Comparison of ENCODE assay signal across 10 cellular contexts in the genomic region with DNA sequence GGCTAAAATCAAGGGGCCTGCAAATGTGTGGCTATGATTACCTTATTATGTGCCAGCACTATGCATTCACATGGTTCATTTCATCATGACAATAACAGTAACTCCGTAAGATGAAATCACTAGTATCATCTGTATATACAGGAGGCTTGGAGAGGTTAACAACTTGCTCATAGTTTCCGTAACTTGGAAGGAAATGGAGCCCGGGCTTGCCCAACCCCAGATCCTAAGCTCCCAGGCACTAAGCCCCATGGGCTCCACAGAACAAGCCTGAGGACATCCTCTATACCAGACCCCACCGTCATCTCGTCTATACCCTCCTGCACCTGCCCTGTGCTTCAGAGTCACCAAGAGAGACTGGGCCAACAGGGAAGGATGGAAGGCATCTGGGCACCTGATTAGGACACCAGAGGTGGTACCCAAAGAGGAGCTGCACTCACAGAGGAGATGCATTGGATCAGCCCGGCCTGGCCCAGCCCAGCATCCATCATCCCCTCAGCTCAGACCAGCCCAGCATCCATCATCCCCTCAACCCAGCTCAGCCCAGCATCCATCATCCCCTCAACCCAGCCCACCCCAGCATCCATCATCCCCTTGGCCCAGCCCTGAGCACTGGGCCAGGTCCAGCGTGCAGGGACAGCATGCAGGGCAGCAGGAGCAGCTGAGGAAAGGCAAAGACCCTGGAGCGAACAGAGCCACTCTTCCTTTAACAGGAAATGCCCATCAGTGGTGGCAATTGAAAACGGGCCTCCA. TPM values are rescaled to one million over a fixed set of nuclear protein-coding genes. Genes with fewer than 3 reads are reported as not detected.
DNase-seq lines count a peak whose midpoint lies in the region; ATAC-seq and TF ChIP-seq lines count a peak whose summit lies in the region.
"Had no signal": no experiment of that assay in that cellular context is flagged by ENCODE, and none has a peak within 500 bp of the region (broad histone marks: within the 10 kb centered on the region; RNA-seq: fewer than 3 reads in every experiment).

No MANE protein-coding gene starts in this region.

- H3K4me1 Mint-ChIP-seq in activated naive CD4-positive, alpha-beta T cell treated with anti-CD3 and anti-CD28 coated beads, Interleukin-2, amount 10 ng/mL, durations not matched to agents 7 days and 5 days: peaks cover 91% of the 10 kb centered on the region
- H3K4me1 Mint-ChIP-seq in activated naive CD4-positive, alpha-beta T cell treated with anti-CD3 and anti-CD28 coated beads, Interleukin-2, amount 50 U/mL, for 24 hours: peaks cover 92% of the 10 kb centered on the region

- H3K4me1 ChIP-seq in mucosa of rectum (ENCODE audit: control insufficient read depth in 2 of 2, insufficient read depth in 2 of 2, low read length in 2 of 2) (peaks cover 68 to 80% of the 10 kb centered on the region in 2 donors), upper lobe of left lung (peaks cover 85 to 93% (median 90%) of the 10 kb centered on the region in 4 donors), mucosa of descending colon (ENCODE audit: low read depth) (peaks cover 78% of the 10 kb centered on the region)

- no peaks in the 10 kb centered on the region for H3K27me3 ChIP-seq in mucosa of rectum (ENCODE audit: control insufficient read depth in 2 of 2, insufficient read depth in 2 of 2, low read length in 2 of 2)
- no peaks in the 10 kb centered on the region for H3K27me3 ChIP-seq in upper lobe of left lung
- H3K27me3 ChIP-seq: dorsolateral prefrontal cortex had no signal

- TF ChIP-seq POLR2A in upper lobe of left lung (IDR thresholded peaks at IDR 0.05): no peak

- no peak for ATAC-seq in upper lobe of left lung (ENCODE audit: low FRiP score in 2 of 2)
- no peak for ATAC-seq in mucosa of descending colon

- peak overlapping the region; percentile 57 for H3K27ac Mint-ChIP-seq in activated naive CD4-positive, alpha-beta T cell treated with anti-CD3 and anti-CD28 coated beads, Interleukin-2, amount 10 ng/mL, durations not matched to agents 7 days and 5 days
- H3K27ac Mint-ChIP-seq in activated naive CD4-positive, alpha-beta T cell treated with anti-CD3 and anti-CD28 coated beads, Interleukin-2, amount 50 U/mL, for 24 hours: peak overlapping the region; percentile 82

- no peak for TF ChIP-seq CTCF in upper lobe of left lung (IDR thresholded peaks at IDR 0.05)
- TF ChIP-seq CTCF in mucosa of descending colon (IDR thresholded peaks at IDR 0.05): no peak

- CTCF ChIA-PET in activated naive CD4-positive, alpha-beta T cell treated with anti-CD3 and anti-CD28 coated beads, Interleukin-2, amount 10 ng/mL, durations not matched to agents 7 days and 5 days (lab: Charles Lee): interaction anchor here (1.0 kb wide), 1 partner anchor 79 kb away, joined by 3 read pairs; no protein-coding TSS in a partner anchor

- TF ChIP-seq EP300 in upper lobe of left lung (IDR thresholded peaks at IDR 0.05): no peak

- no peaks in the 10 kb centered on the region for H3K27me3 Mint-ChIP-seq in activated naive CD4-positive, alpha-beta T cell treated with anti-CD3 and anti-CD28 coated beads, Interleukin-2, amount 10 ng/mL, durations not matched to agents 7 days and 5 days
- H3K27me3 Mint-ChIP-seq in activated naive CD4-positive, alpha-beta T cell treated with anti-CD3 and anti-CD28 coated beads, Interleukin-2, amount 50 U/mL, for 24 hours: no peaks in the 10 kb centered on the region

- peak; percentile 16 for DNase-seq in activated naive CD4-positive, alpha-beta T cell treated with anti-CD3 and anti-CD28 coated beads, Interleukin-2, amount 10 ng/mL, durations not matched to agents 7 days and 5 days
- DNase-seq in activated naive CD4-positive, alpha-beta T cell (lab: John Stamatoyannopoulos, UW): no peak
- DNase-seq in upper lobe of left lung: peak in 1 of 2 donors; percentile 17
- no peak for DNase-seq in occipital lobe (lab: John Stamatoyannopoulos, UW)
- DNase-seq in GM19238 (ENCODE audit: insufficient read length, low spot score): no peak
- DNase-seq in mucosa of descending colon: no peak
- DNase-seq: DMS53 had no signal

- H3K4me3 ChIP-seq in mucosa of rectum (ENCODE audit: low read length in 2 of 2) (no peak overlapping the region), upper lobe of left lung (no peak overlapping the region), mucosa of descending colon (no peak overlapping the region)
- H3K4me3 ChIP-seq: dorsolateral prefrontal cortex had no signal

- no peak overlapping the region for H3K4me3 Mint-ChIP-seq in activated naive CD4-positive, alpha-beta T cell treated with anti-CD3 and anti-CD28 coated beads, Interleukin-2, amount 10 ng/mL, durations not matched to agents 7 days and 5 days
- no peak overlapping the region for H3K4me3 Mint-ChIP-seq in activated naive CD4-positive, alpha-beta T cell treated with anti-CD3 and anti-CD28 coated beads, Interleukin-2, amount 50 U/mL, for 24 hours

- H3K9me3 Mint-ChIP-seq in activated naive CD4-positive, alpha-beta T cell treated with anti-CD3 and anti-CD28 coated beads, Interleukin-2, amount 10 ng/mL, durations not matched to agents 7 days and 5 days: no peaks in the 10 kb centered on the region
- no peaks in the 10 kb centered on the region for H3K9me3 Mint-ChIP-seq in activated naive CD4-positive, alpha-beta T cell treated with anti-CD3 and anti-CD28 coated beads, Interleukin-2, amount 50 U/mL, for 24 hours

- H3K27ac ChIP-seq in mucosa of rectum (ENCODE audit: low read depth in 2 of 2, low read length in 2 of 2) (peak overlapping the region; percentile 17 to 83), upper lobe of left lung (peak overlapping the region; percentile 71 to 95 (median 86))

- intact Hi-C loops in mucosa of descending colon (cut with DNase I, micrococcal nuclease): loop anchor here in 1 of 2 donors (10.0 kb wide), 2 partner anchors 75 to 95 kb away; partner anchors contain the start of gene IL4R

- no peak overlapping the region for H3K9ac ChIP-seq in mucosa of rectum (ENCODE audit: low read depth in 1 of 2, low read length in 2 of 2)

- H3K9me3 ChIP-seq in mucosa of rectum (ENCODE audit: control insufficient read depth in 2 of 2, low read length in 2 of 2): no peaks in the 10 kb centered on the region
- H3K9me3 ChIP-seq in upper lobe of left lung: no peaks in the 10 kb centered on the region
- H3K9me3 ChIP-seq in mucosa of descending colon: no peaks in the 10 kb centered on the region

- 66 to 87% methylated on average over 5 to 9 of the region's 9 CpGs for WGBS in upper lobe of left lung, 2 donors

- H3K36me3 Mint-ChIP-seq in activated naive CD4-positive, alpha-beta T cell treated with anti-CD3 and anti-CD28 coated beads, Interleukin-2, amount 10 ng/mL, durations not matched to agents 7 days and 5 days: peaks cover 42% of the 10 kb centered on the region
- peaks cover 8% of the 10 kb centered on the region for H3K36me3 Mint-ChIP-seq in activated naive CD4-positive, alpha-beta T cell treated with anti-CD3 and anti-CD28 coated beads, Interleukin-2, amount 50 U/mL, for 24 hours

- H3K36me3 ChIP-seq in mucosa of rectum (ENCODE audit: control insufficient read depth in 2 of 2, insufficient read depth in 2 of 2, low read length in 2 of 2) (no peaks in the 10 kb centered on the region), upper lobe of left lung (no peaks in the 10 kb centered on the region), mucosa of descending colon (ENCODE audit: low read depth) (no peaks in the 10 kb centered on the region)

RNA-seq across cellular contexts. Expression of gene NSMCE1, which starts 28.5 kb away (rescaled TPM):
- total RNA-seq in upper lobe of left lung (10 to 100 TPM; 14.7 to 50.6 (median 31.0) TPM), occipital lobe (26.4 TPM), mucosa of descending colon (10 to 100 TPM; 39.3 to 50.1 (median 48.9) TPM)

RNA-seq across cellular contexts. Expression of gene KDM8, which starts 36.8 kb away (rescaled TPM):
- 10 to 100 TPM in 1 of 6 donors, 1 to 10 TPM in 5; 5.1 to 50.3 (median 6.2) TPM for total RNA-seq in upper lobe of left lung
- total RNA-seq in occipital lobe: 1.9 TPM
- total RNA-seq in mucosa of descending colon: 10 to 100 TPM in 1 of 3 donors, 1 to 10 TPM in 2; 8.7 to 12.9 (median 8.9) TPM
